ENCODE assay signal across 1 cellular context in genomic region chr1:29645586-29645985, GRCh38.
TF ChIP-seq lines count a peak whose summit lies in the region.

No MANE protein-coding gene starts in this region.

TF ChIP-seq in SK-N-SH, 30 proteins besides CTCF, POLR2A, EP300 and RAD21 (continued from another document):
- TF ChIP-seq REST (IDR thresholded peaks at IDR 0.05; ENCODE audit: low read depth, low read length) (no peak), TCF12 (IDR thresholded peaks at IDR 0.05) (no peak), FOXJ3 (CRISPR knock-in tag; IDR thresholded peaks at IDR 0.05) (no peak), FOSL2 (IDR thresholded peaks at IDR 0.05; ENCODE audit: borderline replicate concordance, low read depth) (no peak), SIN3A (IDR thresholded peaks at IDR 0.05; ENCODE audit: borderline replicate concordance, low read depth, low read length) (no peak), GATA2 (CRISPR knock-in tag; IDR thresholded peaks at IDR 0.05) (no peak), EZH2phosphoT487 (IDR thresholded peaks at IDR 0.05; ENCODE audit: borderline replicate concordance, low read depth) (no peak), ELF1 (IDR thresholded peaks at IDR 0.05) (no peak), MXI1 (IDR thresholded peaks at IDR 0.05; ENCODE audit: low read depth, low read length) (no peak), CHD2 (IDR thresholded peaks at IDR 0.05; ENCODE audit: low read length, partially characterized antibody) (no peak), POLR2AphosphoS5 (IDR thresholded peaks at IDR 0.05; ENCODE audit: low read depth, low read length) (no peak), RCOR1 (IDR thresholded peaks at IDR 0.05; ENCODE audit: low read length) (no peak)
TF ChIP-seq in SK-N-SH: peak in this region for 0.
